9 cellular contexts compared by ENCODE assay signal in genomic region chr4:602559-602942, GRCh38. TPM values are rescaled to one million over a fixed set of nuclear protein-coding genes. Genes with fewer than 3 reads are reported as not detected.
A peak's percentile ranks its signal among the peaks of the same experiment; 100 is the strongest.
DNase-seq lines count a peak whose midpoint lies in the region; ATAC-seq and TF ChIP-seq lines count a peak whose summit lies in the region.
"Had no signal": no experiment of that assay in that cellular context is flagged by ENCODE, and none has a peak within 500 bp of the region (broad histone marks: within the 10 kb centered on the region; RNA-seq: fewer than 3 reads in every experiment).

No MANE protein-coding gene starts in this region.

- H3K4me2 ChIP-seq in OCI-LY7 (ENCODE audit: low read length): no peak overlapping the region

- no peaks in the 10 kb centered on the region for H4K20me1 ChIP-seq in OCI-LY7 (ENCODE audit: insufficient read depth, low read length)

- peak; percentile 97 for ATAC-seq in left colon

- POLR2A ChIA-PET in OCI-LY7 (lab: Charles Lee): no interaction called here

- no peaks in the 10 kb centered on the region for H3K79me2 ChIP-seq in OCI-LY7 (ENCODE audit: insufficient read depth, low read depth, low read length)

- no peaks in the 10 kb centered on the region for H3K9me3 ChIP-seq in OCI-LY7 (ENCODE audit: low read length)

- no peak overlapping the region for H3K27ac ChIP-seq in OCI-LY7 (ENCODE audit: low read depth, low read length, poor library complexity, severe bottlenecking)

- peak; percentile 75 for TF ChIP-seq CTCF in OCI-LY7 (conservative IDR thresholded peaks at IDR 0.05; ENCODE audit: low read length)

- no peak overlapping the region for H2AFZ ChIP-seq in OCI-LY7 (ENCODE audit: low read length)

- no peaks in the 10 kb centered on the region for H3K4me1 ChIP-seq in OCI-LY7 (ENCODE audit: insufficient read depth, low read length, poor library complexity, severe bottlenecking)

- CTCF ChIA-PET in OCI-LY7 (lab: Charles Lee; ENCODE audit: unreplicated experiment): no interaction called here

- peak; percentile 49 to 92 (median 64) for DNase-seq in NCI-H1417 (lab: John Stamatoyannopoulos, UW)
- no peak for DNase-seq in NCI-H1417 treated with DMSO at 0.1 percent for 48 hours (lab: John Stamatoyannopoulos, UW)
- peak; percentile 55 for DNase-seq in OCI-LY7 (ENCODE audit: low spot score)
- DNase-seq in activated naive CD4-positive, alpha-beta T cell treated with anti-CD3 and anti-CD28 coated beads, Interleukin-2, amount 50 U/mL, for 16 hours: peak; percentile 65
- peak; percentile 56 to 83 for DNase-seq in left colon
- DNase-seq in stimulated activated CD8-positive, alpha-beta memory T cell treated with anti-CD3 and anti-CD28 coated beads, Interleukin-2, amount 100 ng/mL, for 48 hours (ENCODE audit: low read depth in 2 of 2): peak; percentile 60 to 78
- DNase-seq in DMS79 treated with DMSO at 0.1 percent for 48 hours (lab: John Stamatoyannopoulos, UW): no peak
- no peak for DNase-seq in SKM-1 treated with dmso at 0.1 percent for 144 hours (lab: John Stamatoyannopoulos, UW; ENCODE audit: unreplicated experiment)

- BruUV-seq in OCI-LY7 (replicated peaks; lab: Mats Ljungman, UMichigan): no TSS peak

- H3K9me2 ChIP-seq in OCI-LY7 (ENCODE audit: insufficient read depth, low read length): no peaks in the 10 kb centered on the region

- intact Hi-C loops in OCI-LY7 (cut with micrococcal nuclease; ENCODE audit: unreplicated experiment) (no loop called here), left colon (cut with DNase I, micrococcal nuclease) (no loop called here)

- H3K4me3 ChIP-seq in OCI-LY7 (ENCODE audit: low read depth, low read length, poor library complexity, severe bottlenecking): no peak overlapping the region

- H3K36me3 ChIP-seq in OCI-LY7 (ENCODE audit: insufficient read depth, low read length): no peaks in the 10 kb centered on the region

RNA-seq across cellular contexts. Expression of gene PDE6B, which starts 22.8 kb away (rescaled TPM):
- not detected in 2 replicates for total RNA-seq in OCI-LY7 (2014; rRNA removed; shearing (Covaris generic))
- total RNA-seq in OCI-LY7 (2022) (not detected in 2 replicates), left colon (1 to 10 TPM; 1.3 to 1.4 TPM)

RNA-seq across cellular contexts. Expression of gene TMEM271, which starts 26.5 kb away (rescaled TPM):
- total RNA-seq in OCI-LY7 (2014; rRNA removed; shearing (Covaris generic)): not detected in 2 replicates
- total RNA-seq in OCI-LY7 (2022) (not detected in 2 replicates), left colon (not detected)
- total RNA-seq: activated CD8-positive, alpha-beta memory T cell treated with anti-CD3 and anti-CD28 coated beads for 36 hours had no signal

Comparison
In these comparisons a context has a peak if more than half of its experiments do, and no peak if none do; other contexts are left out.
1. DNase-seq: peak in NCI-H1417 (3 of 3), OCI-LY7 (single experiment), activated naive CD4-positive, alpha-beta T cell treated with anti-CD3 and anti-CD28 coated beads, Interleukin-2, amount 50 U/mL, for 16 hours (single experiment), left colon (2 of 2) and stimulated activated CD8-positive, alpha-beta memory T cell treated with anti-CD3 and anti-CD28 coated beads, Interleukin-2, amount 100 ng/mL, for 48 hours (2 of 2); none in NCI-H1417 treated with DMSO at 0.1 percent for 48 hours (single experiment), DMS79 treated with DMSO at 0.1 percent for 48 hours (single experiment) and SKM-1 treated with dmso at 0.1 percent for 144 hours (single experiment).